Comparison of ENCODE assay signal across 8 cellular contexts in genomic region chr10:72692057-72692891, GRCh38. TPM values are rescaled to one million over a fixed set of nuclear protein-coding genes. Genes with fewer than 3 reads are reported as not detected.
DNase-seq lines count a peak whose midpoint lies in the region; ATAC-seq and TF ChIP-seq lines count a peak whose summit lies in the region.

MCU (plus strand) TSS chr10:72692143; CDS start chr10:72692152, 9 bp downstream.

- TF ChIP-seq CTCF in foreskin fibroblast (IDR thresholded peaks at IDR 0.05; ENCODE audit: low read depth, low read length) (no peak), neural crest cell (conservative IDR thresholded peaks at IDR 0.05) (no peak)

- peak within 1 kb of the TSS; percentile 14 for H3K27ac ChIP-seq in CD8-positive, alpha-beta memory T cell (ENCODE audit: low read depth, low read length)

- no peaks in the 10 kb centered on the region for H3K36me3 Mint-ChIP-seq in CD8-positive, alpha-beta memory T cell
- no peaks in the 10 kb centered on the region for H3K36me3 Mint-ChIP-seq in neural crest cell (ENCODE audit: low read depth)

- no peaks in the 10 kb centered on the region for H3K27me3 ChIP-seq in CD8-positive, alpha-beta memory T cell (ENCODE audit: insufficient read depth, low read length, poor library complexity, severe bottlenecking)

- peaks cover 2 to 3% of the 10 kb centered on the region in 2 donors for H3K27me3 Mint-ChIP-seq in CD8-positive, alpha-beta memory T cell
- H3K27me3 Mint-ChIP-seq in neural crest cell (ENCODE audit: low read depth) = peaks cover 5% of the 10 kb centered on the region
- no peaks in the 10 kb centered on the region for H3K27me3 Mint-ChIP-seq in stimulated activated naive CD8-positive, alpha-beta T cell treated with anti-CD3 and anti-CD28 coated beads, Interleukin-15, amount 100 ng/mL, for 72 hours

- H3K4me3 ChIP-seq in CD8-positive, alpha-beta memory T cell (ENCODE audit: low read length) = peak within 1 kb of the TSS; percentile 89
- H3K4me3 ChIP-seq in foreskin fibroblast (ENCODE audit: low read depth in 1 of 2, low read length in 2 of 2) = peak within 1 kb of the TSS; percentile 92 to 97

- POLR2A ChIA-PET in CD8-positive, alpha-beta memory T cell (lab: Charles Lee) = interaction anchor here (0.6 to 1.0 kb wide), 3 partner anchors 328 to 803 kb away, joined by 3 to 5 read pairs (median 4); partner anchors contain the start of gene DNAJB12

- H3K4me1 Mint-ChIP-seq in CD8-positive, alpha-beta memory T cell = peaks cover 22 to 43% (median 32%) of the 10 kb centered on the region in 3 donors
- peaks cover 29% of the 10 kb centered on the region for H3K4me1 Mint-ChIP-seq in neural crest cell
- H3K4me1 Mint-ChIP-seq in stimulated activated naive CD8-positive, alpha-beta T cell treated with anti-CD3 and anti-CD28 coated beads, Interleukin-15, amount 100 ng/mL, for 72 hours = peaks cover 36% of the 10 kb centered on the region

- peak; percentile 95 for ATAC-seq in GM19463 (IDR thresholded peaks at IDR 0.05; ENCODE audit: unreplicated experiment)
- peak; percentile 98 for ATAC-seq in stimulated activated naive CD8-positive, alpha-beta T cell treated with anti-CD3 and anti-CD28 coated beads, Interleukin-15, amount 100 ng/mL, for 72 hours

- no peaks in the 10 kb centered on the region for H3K9me3 Mint-ChIP-seq in CD8-positive, alpha-beta memory T cell
- no peaks in the 10 kb centered on the region for H3K9me3 Mint-ChIP-seq in neural crest cell
- no peaks in the 10 kb centered on the region for H3K9me3 Mint-ChIP-seq in stimulated activated naive CD8-positive, alpha-beta T cell treated with anti-CD3 and anti-CD28 coated beads, Interleukin-15, amount 100 ng/mL, for 72 hours

- H3K4me3 Mint-ChIP-seq in CD8-positive, alpha-beta memory T cell = peak within 1 kb of the TSS; percentile 89 to 96 (median 92)
- peak within 1 kb of the TSS; percentile 91 for H3K4me3 Mint-ChIP-seq in neural crest cell
- peak within 1 kb of the TSS; percentile 85 for H3K4me3 Mint-ChIP-seq in stimulated activated naive CD8-positive, alpha-beta T cell treated with anti-CD3 and anti-CD28 coated beads, Interleukin-15, amount 100 ng/mL, for 72 hours

- peak within 1 kb of the TSS; percentile 20 to 98 (median 84) for H3K27ac Mint-ChIP-seq in CD8-positive, alpha-beta memory T cell
- no peak within 1 kb of the TSS for H3K27ac Mint-ChIP-seq in neural crest cell (ENCODE audit: unreplicated experiment)
- H3K27ac Mint-ChIP-seq in stimulated activated naive CD8-positive, alpha-beta T cell treated with anti-CD3 and anti-CD28 coated beads, Interleukin-15, amount 100 ng/mL, for 72 hours = peak within 1 kb of the TSS; percentile 55 to 82

- H3K9me3 ChIP-seq in CD8-positive, alpha-beta memory T cell (ENCODE audit: low read length) = no peaks in the 10 kb centered on the region

- CTCF ChIA-PET in CD8-positive, alpha-beta memory T cell (lab: Charles Lee) = interaction anchor here (0.6 to 2.1 kb wide), 5 partner anchors 13 to 328 kb away, joined by 3 to 8 read pairs (median 3); no protein-coding TSS in a partner anchor

- peaks cover 26% of the 10 kb centered on the region for H3K4me1 ChIP-seq in CD8-positive, alpha-beta memory T cell (ENCODE audit: insufficient read depth, low read length)

- no peaks in the 10 kb centered on the region for H3K36me3 ChIP-seq in CD8-positive, alpha-beta memory T cell (ENCODE audit: insufficient read depth, low read length)

- DNase-seq in CD8-positive, alpha-beta memory T cell = peak; percentile 84 to 94 (median 89)
- DNase-seq in HK-2 (ENCODE audit: unreplicated experiment) = peak; percentile 98
- DNase-seq in RKO (ENCODE audit: low spot score) = peak; percentile 37
- DNase-seq in activated effector memory CD4-positive, alpha-beta T cell treated with anti-CD3 and anti-CD28 coated beads, Interleukin-2, amount 50 U/mL, for 16 hours = peak; percentile 97
- DNase-seq in foreskin fibroblast = peak; percentile 59 to 97
- peak; percentile 83 for DNase-seq in neural crest cell (ENCODE audit: low read depth, low spot score)
- DNase-seq in stimulated activated naive CD8-positive, alpha-beta T cell treated with anti-CD3 and anti-CD28 coated beads, Interleukin-15, amount 100 ng/mL, for 72 hours = peak; percentile 92

RNA-seq across cellular contexts. Expression of gene MCU, which starts in this region (rescaled TPM):
- 10 to 100 TPM; 14.9 to 17.6 TPM for total RNA-seq in CD8-positive, alpha-beta memory T cell
- 7.9 TPM for polyA plus RNA-seq in CD8-positive, alpha-beta memory T cell
- 21.7 and 25.5 TPM in 2 replicates for total RNA-seq in neural crest cell

Comparison
In these comparisons a context has a peak if more than half of its experiments do, and no peak if none do; other contexts are left out.
1. Peak in every context shown above with its lines: DNase-seq, ATAC-seq, H3K4me3 ChIP-seq and H3K27ac ChIP-seq.
2. DNase-seq: peak in every context shown above with its lines; median percentile 98 in HK-2; 97 in activated effector memory CD4-positive, alpha-beta T cell treated with anti-CD3 and anti-CD28 coated beads, Interleukin-2, amount 50 U/mL, for 16 hours; 92 in stimulated activated naive CD8-positive, alpha-beta T cell treated with anti-CD3 and anti-CD28 coated beads, Interleukin-15, amount 100 ng/mL, for 72 hours; 89 in CD8-positive, alpha-beta memory T cell; 83 in neural crest cell; 78 in foreskin fibroblast; 37 in RKO.